ENCODE assay signal across 1 cellular context in genomic region chr3:192303235-192303634, GRCh38.
TF ChIP-seq lines count a peak whose summit lies in the region.

No MANE protein-coding gene starts in this region.

TF ChIP-seq in WTC11, 78 proteins besides CTCF, POLR2A, EP300 and RAD21 (continued from another document):
- TF ChIP-seq AR (CRISPR knock-in tag; IDR thresholded peaks at IDR 0.05) (no peak), MAX (CRISPR knock-in tag; IDR thresholded peaks at IDR 0.05) (no peak), ZBTB21 (CRISPR knock-in tag; IDR thresholded peaks at IDR 0.05; ENCODE audit: borderline replicate concordance) (no peak), ZNF671 (CRISPR knock-in tag; IDR thresholded peaks at IDR 0.05) (no peak)
